ENCODE assay signal across 3 cellular contexts in the genomic region with DNA sequence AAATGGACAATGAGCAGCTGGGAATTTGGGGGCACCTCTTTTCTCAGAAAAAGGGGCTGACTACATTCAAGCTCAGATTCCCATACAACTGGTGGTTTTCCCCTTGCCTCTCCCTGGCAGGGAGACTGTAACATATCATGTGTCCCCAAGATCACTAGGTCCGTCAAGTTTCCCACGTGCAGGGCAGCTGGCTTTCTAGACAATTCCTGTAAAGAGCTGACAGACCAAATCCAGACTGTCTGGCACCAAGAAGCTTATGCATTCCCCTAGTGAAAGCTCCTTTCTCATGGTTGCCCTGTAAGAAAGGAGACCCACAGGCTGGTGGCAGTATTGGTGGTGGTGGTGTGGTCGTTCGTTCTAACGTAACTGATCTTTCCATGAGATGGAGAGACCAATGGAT.
A peak's percentile ranks its signal among the peaks of the same experiment; 100 is the strongest.
TF ChIP-seq lines count a peak whose summit lies in the region.

No MANE protein-coding gene starts in this region.

TF ChIP-seq in HepG2, 621 proteins besides CTCF, POLR2A, EP300 and RAD21:
- no peak for TF ChIP-seq RFXANK (CRISPR knock-in tag; IDR thresholded peaks at IDR 0.05)
- TF ChIP-seq NFKBIZ (CRISPR knock-in tag; IDR thresholded peaks at IDR 0.05), result no peak
- 0 out of 2 replicates have a peak, but pooled peaks have one; percentile 21 for TF ChIP-seq ZNF501 (CRISPR knock-in tag; IDR thresholded peaks at IDR 0.05)
- no peak for TF ChIP-seq ZNF550 (CRISPR knock-in tag; IDR thresholded peaks at IDR 0.05; ENCODE audit: borderline replicate concordance)
- TF ChIP-seq, protein P1, sequence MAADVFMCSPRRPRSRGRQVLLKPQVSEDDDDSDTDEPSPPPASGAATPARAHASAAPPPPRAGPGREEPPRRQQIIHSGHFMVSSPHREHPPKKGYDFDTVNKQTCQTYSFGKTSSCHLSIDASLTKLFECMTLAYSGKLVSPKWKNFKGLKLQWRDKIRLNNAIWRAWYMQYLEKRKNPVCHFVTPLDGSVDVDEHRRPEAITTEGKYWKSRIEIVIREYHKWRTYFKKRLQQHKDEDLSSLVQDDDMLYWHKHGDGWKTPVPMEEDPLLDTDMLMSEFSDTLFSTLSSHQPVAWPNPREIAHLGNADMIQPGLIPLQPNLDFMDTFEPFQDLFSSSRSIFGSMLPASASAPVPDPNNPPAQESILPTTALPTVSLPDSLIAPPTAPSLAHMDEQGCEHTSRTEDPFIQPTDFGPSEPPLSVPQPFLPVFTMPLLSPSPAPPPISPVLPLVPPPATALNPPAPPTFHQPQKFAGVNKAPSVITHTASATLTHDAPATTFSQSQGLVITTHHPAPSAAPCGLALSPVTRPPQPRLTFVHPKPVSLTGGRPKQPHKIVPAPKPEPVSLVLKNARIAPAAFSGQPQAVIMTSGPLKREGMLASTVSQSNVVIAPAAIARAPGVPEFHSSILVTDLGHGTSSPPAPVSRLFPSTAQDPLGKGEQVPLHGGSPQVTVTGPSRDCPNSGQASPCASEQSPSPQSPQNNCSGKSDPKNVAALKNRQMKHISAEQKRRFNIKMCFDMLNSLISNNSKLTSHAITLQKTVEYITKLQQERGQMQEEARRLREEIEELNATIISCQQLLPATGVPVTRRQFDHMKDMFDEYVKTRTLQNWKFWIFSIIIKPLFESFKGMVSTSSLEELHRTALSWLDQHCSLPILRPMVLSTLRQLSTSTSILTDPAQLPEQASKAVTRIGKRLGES (CRISPR knock-in tag; IDR thresholded peaks at IDR 0.05; ENCODE audit: borderline replicate concordance), result no peak

TF ChIP-seq in WTC11, 78 proteins besides CTCF, POLR2A, EP300 and RAD21:
- TF ChIP-seq FOXJ3 (CRISPR knock-in tag; IDR thresholded peaks at IDR 0.05; ENCODE audit: borderline replicate concordance) (no peak), ZNF317 (CRISPR knock-in tag; IDR thresholded peaks at IDR 0.05; ENCODE audit: borderline replicate concordance, low read depth) (no peak), TEAD1 (CRISPR knock-in tag; IDR thresholded peaks at IDR 0.05) (no peak)
- TF ChIP-seq, protein P2, sequence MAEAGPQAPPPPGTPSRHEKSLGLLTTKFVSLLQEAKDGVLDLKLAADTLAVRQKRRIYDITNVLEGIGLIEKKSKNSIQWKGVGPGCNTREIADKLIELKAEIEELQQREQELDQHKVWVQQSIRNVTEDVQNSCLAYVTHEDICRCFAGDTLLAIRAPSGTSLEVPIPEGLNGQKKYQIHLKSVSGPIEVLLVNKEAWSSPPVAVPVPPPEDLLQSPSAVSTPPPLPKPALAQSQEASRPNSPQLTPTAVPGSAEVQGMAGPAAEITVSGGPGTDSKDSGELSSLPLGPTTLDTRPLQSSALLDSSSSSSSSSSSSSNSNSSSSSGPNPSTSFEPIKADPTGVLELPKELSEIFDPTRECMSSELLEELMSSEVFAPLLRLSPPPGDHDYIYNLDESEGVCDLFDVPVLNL (CRISPR knock-in tag; IDR thresholded peaks at IDR 0.05; ENCODE audit: borderline replicate concordance, low read depth), result no peak
- TF ChIP-seq, protein P3, sequence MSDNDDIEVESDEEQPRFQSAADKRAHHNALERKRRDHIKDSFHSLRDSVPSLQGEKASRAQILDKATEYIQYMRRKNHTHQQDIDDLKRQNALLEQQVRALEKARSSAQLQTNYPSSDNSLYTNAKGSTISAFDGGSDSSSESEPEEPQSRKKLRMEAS (CRISPR knock-in tag; IDR thresholded peaks at IDR 0.05), result no peak
- TF ChIP-seq, protein P4, sequence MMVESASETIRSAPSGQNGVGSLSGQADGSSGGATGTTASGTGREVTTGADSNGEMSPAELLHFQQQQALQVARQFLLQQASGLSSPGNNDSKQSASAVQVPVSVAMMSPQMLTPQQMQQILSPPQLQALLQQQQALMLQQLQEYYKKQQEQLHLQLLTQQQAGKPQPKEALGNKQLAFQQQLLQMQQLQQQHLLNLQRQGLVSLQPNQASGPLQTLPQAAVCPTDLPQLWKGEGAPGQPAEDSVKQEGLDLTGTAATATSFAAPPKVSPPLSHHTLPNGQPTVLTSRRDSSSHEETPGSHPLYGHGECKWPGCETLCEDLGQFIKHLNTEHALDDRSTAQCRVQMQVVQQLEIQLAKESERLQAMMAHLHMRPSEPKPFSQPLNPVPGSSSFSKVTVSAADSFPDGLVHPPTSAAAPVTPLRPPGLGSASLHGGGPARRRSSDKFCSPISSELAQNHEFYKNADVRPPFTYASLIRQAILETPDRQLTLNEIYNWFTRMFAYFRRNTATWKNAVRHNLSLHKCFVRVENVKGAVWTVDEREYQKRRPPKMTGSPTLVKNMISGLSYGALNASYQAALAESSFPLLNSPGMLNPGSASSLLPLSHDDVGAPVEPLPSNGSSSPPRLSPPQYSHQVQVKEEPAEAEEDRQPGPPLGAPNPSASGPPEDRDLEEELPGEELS (CRISPR knock-in tag; IDR thresholded peaks at IDR 0.05), result no peak
- TF ChIP-seq, protein P5, sequence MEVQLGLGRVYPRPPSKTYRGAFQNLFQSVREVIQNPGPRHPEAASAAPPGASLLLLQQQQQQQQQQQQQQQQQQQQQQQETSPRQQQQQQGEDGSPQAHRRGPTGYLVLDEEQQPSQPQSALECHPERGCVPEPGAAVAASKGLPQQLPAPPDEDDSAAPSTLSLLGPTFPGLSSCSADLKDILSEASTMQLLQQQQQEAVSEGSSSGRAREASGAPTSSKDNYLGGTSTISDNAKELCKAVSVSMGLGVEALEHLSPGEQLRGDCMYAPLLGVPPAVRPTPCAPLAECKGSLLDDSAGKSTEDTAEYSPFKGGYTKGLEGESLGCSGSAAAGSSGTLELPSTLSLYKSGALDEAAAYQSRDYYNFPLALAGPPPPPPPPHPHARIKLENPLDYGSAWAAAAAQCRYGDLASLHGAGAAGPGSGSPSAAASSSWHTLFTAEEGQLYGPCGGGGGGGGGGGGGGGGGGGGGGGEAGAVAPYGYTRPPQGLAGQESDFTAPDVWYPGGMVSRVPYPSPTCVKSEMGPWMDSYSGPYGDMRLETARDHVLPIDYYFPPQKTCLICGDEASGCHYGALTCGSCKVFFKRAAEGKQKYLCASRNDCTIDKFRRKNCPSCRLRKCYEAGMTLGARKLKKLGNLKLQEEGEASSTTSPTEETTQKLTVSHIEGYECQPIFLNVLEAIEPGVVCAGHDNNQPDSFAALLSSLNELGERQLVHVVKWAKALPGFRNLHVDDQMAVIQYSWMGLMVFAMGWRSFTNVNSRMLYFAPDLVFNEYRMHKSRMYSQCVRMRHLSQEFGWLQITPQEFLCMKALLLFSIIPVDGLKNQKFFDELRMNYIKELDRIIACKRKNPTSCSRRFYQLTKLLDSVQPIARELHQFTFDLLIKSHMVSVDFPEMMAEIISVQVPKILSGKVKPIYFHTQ (CRISPR knock-in tag; IDR thresholded peaks at IDR 0.05), result no peak

TF ChIP-seq in endothelial cell of umbilical vein, 7 proteins besides CTCF, POLR2A, EP300 and RAD21:
- TF ChIP-seq EZH2 (IDR thresholded peaks at IDR 0.05; ENCODE audit: borderline replicate concordance, low read depth, low read length, severe bottlenecking), result no peak
- TF ChIP-seq MYC (IDR thresholded peaks at IDR 0.05; ENCODE audit: low read depth, low read length), result no peak
- no peak for TF ChIP-seq POLR2AphosphoS5 (IDR thresholded peaks at IDR 0.05; ENCODE audit: insufficient read depth, low read depth, low read length)
- TF ChIP-seq JUN (IDR thresholded peaks at IDR 0.05; ENCODE audit: borderline replicate concordance, insufficient read depth, insufficient read length, low read depth), result no peak
- TF ChIP-seq FOS (IDR thresholded peaks at IDR 0.05; ENCODE audit: borderline replicate concordance, insufficient read depth, low read length), result no peak
- no peak for TF ChIP-seq GATA2 (IDR thresholded peaks at IDR 0.05; ENCODE audit: insufficient read depth, insufficient read length, low read depth, low read length)
- TF ChIP-seq, protein P3 (IDR thresholded peaks at IDR 0.05; ENCODE audit: insufficient read depth, insufficient read length), result no peak
TF ChIP-seq in endothelial cell of umbilical vein: peak in this region for 0.
